Comparison of ENCODE assay signal across 17 cellular contexts in genomic region chr13:59346861-59347470, GRCh38.
"Had no signal": no experiment of that assay in that cellular context is flagged by ENCODE, and none has a peak within 500 bp of the region (broad histone marks: within the 10 kb centered on the region; RNA-seq: fewer than 3 reads in every experiment).

No MANE protein-coding gene starts in this region.

- H3K4me3 ChIP-seq: adrenal gland, cardiac muscle cell, dorsolateral prefrontal cortex, suprapubic skin, transverse colon, vagina had no signal

- H3K27ac Mint-ChIP-seq: activated naive CD4-positive, alpha-beta T cell treated with anti-CD3 and anti-CD28 coated beads, Interleukin-2, amount 50 U/mL, for 72 hours; natural killer cell treated with Interleukin-12 subunit alpha and Interleukin-12 subunit beta and Interleukin-15 and Interleukin-18, amount 100 ng/mL, for 72 hours had no signal

- H3K27ac ChIP-seq: adrenal gland, cardiac muscle cell, dorsolateral prefrontal cortex, suprapubic skin, vagina, VCaP had no signal

- DNase-seq: activated CD4-positive, alpha-beta T cell treated with anti-CD3 and anti-CD28 coated beads for 1 hour; activated gamma-delta T cell treated with Interleukin-2 at 50 U/mL for 16 hours; adrenal gland; erythroblast; stimulated activated CD4-positive, alpha-beta T cell treated with anti-CD3 and anti-CD28 coated beads, Interleukin-2, amount 100 ng/mL, for 24 hours; stimulated activated naive CD8-positive, alpha-beta T cell treated with anti-CD3 and anti-CD28 coated beads, Interleukin-15, Interleukin-2, amounts not matched to agents 100 U/mL and 50 U/mL, for 24 hours; T1000; transverse colon had no signal

- H3K4me1 ChIP-seq: adrenal gland, suprapubic skin, vagina had no signal

- FAIRE-seq: colon, frontal cortex had no signal

- H3K9me3 Mint-ChIP-seq: activated naive CD4-positive, alpha-beta T cell treated with anti-CD3 and anti-CD28 coated beads, Interleukin-2, amount 50 U/mL, for 72 hours had no signal

- H3K27me3 ChIP-seq: adrenal gland, cardiac muscle cell, dorsolateral prefrontal cortex, suprapubic skin, transverse colon, vagina had no signal

- H3K36me3 Mint-ChIP-seq: activated naive CD4-positive, alpha-beta T cell treated with anti-CD3 and anti-CD28 coated beads, Interleukin-2, amount 50 U/mL, for 72 hours; natural killer cell treated with Interleukin-12 subunit alpha and Interleukin-12 subunit beta and Interleukin-15 and Interleukin-18, amount 100 ng/mL, for 72 hours had no signal

- ATAC-seq: activated naive CD4-positive, alpha-beta T cell treated with anti-CD3 and anti-CD28 coated beads, Interleukin-2, amount 50 U/mL, for 72 hours; natural killer cell treated with Interleukin-12 subunit alpha and Interleukin-12 subunit beta and Interleukin-15 and Interleukin-18, amount 100 ng/mL, for 72 hours; stimulated activated naive CD8-positive, alpha-beta T cell treated with anti-CD3 and anti-CD28 coated beads, Interleukin-15, Interleukin-2, amounts not matched to agents 100 U/mL and 50 U/mL, for 24 hours had no signal

- H3K4me3 Mint-ChIP-seq: natural killer cell treated with Interleukin-12 subunit alpha and Interleukin-12 subunit beta and Interleukin-15 and Interleukin-18, amount 100 ng/mL, for 72 hours had no signal

- H3K36me3 ChIP-seq: adrenal gland, cardiac muscle cell, suprapubic skin, transverse colon, vagina had no signal

- H3K9me3 ChIP-seq: adrenal gland, suprapubic skin, transverse colon, vagina had no signal
